In the genomic region with DNA sequence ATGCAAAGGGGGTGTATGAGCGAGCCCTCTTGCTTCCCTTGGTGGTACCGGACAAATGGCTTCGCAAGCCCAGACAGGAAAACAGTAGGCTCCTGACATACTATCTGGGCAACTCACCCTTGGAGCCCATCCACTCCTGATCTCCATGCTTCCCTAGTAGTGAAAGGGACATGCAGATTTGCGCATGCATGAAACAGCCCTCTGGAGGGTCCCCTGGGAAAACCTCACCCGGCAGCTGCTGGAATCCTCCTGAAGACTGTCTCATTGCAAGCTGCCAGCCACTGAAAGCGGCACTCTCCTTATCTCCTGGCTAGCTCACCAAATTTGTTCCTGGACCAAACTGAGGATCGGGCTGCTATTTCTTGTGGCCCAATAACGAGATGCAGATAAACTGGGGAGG, we compare ENCODE assay signal across 30 cellular contexts. TPM values are rescaled to one million over a fixed set of nuclear protein-coding genes. Genes with fewer than 3 reads are reported as not detected.
DNase-seq lines count a peak whose midpoint lies in the region; ATAC-seq and TF ChIP-seq lines count a peak whose summit lies in the region.
"Had no signal": no experiment of that assay in that cellular context is flagged by ENCODE, and none has a peak within 500 bp of the region (broad histone marks: within the 10 kb centered on the region; RNA-seq: fewer than 3 reads in every experiment).

No MANE protein-coding gene starts in this region.

- ATAC-seq in right cardiac atrium (peak; percentile 31 to 56), HG03108 (IDR thresholded peaks at IDR 0.05; ENCODE audit: unreplicated experiment) (no peak), SK-N-SH treated with all-trans-retinoic acid at 6 μM for 48 hours (no peak), GM18519 (IDR thresholded peaks at IDR 0.05; ENCODE audit: low FRiP score, unreplicated experiment) (no peak)
- ATAC-seq: CD8-positive, alpha-beta T cell; lower lobe of right lung; natural killer cell; stimulated activated naive CD8-positive, alpha-beta T cell treated with anti-CD3 and anti-CD28 coated beads, Interleukin-15, amount 100 ng/mL, for 72 hours had no signal

- POLR2A ChIA-PET in HEK293 (lab: Yijun Ruan, JAX) = interaction anchor here (0.6 kb wide), 1 partner anchor 12 kb away, joined by 4 read pairs; no protein-coding TSS in a partner anchor

- H3K4me3 ChIP-seq in HEK293 (ENCODE audit: low read depth, low read length) (no peak overlapping the region), SJCRH30 (no peak overlapping the region), right cardiac atrium (ENCODE audit: low read length) (no peak overlapping the region)
- H3K4me3 ChIP-seq: lower lobe of right lung had no signal

- H3K27ac ChIP-seq in HEK293 (ENCODE audit: extremely low read depth, low read depth, low read length) (no peak overlapping the region), SJCRH30 (no peak overlapping the region), right cardiac atrium (ENCODE audit: low read length) (no peak overlapping the region)
- H3K27ac ChIP-seq: brain microvascular endothelial cell, lower lobe of right lung, WERI-Rb-1 had no signal

- no peaks in the 10 kb centered on the region for H3K4me1 ChIP-seq in HEK293 (ENCODE audit: control insufficient read depth, insufficient read depth, low read length)
- no peaks in the 10 kb centered on the region for H3K4me1 ChIP-seq in SJCRH30
- peaks cover 2% of the 10 kb centered on the region for H3K4me1 ChIP-seq in right cardiac atrium (ENCODE audit: control insufficient read depth, insufficient read depth, low read length)
- H3K4me1 ChIP-seq: lower lobe of right lung had no signal

- WGBS in right cardiac atrium = 72% methylated on average over 8 of the region's 8 CpGs

- peak; percentile 40 for DNase-seq in NCI-H82 (lab: John Stamatoyannopoulos, UW)
- DNase-seq in NCI-H82 treated with DMSO at 0.1 percent for 48 hours (lab: John Stamatoyannopoulos, UW; ENCODE audit: unreplicated experiment) = no peak
- DNase-seq in SJCRH30 = peak; percentile 44 to 52
- DNase-seq in right cardiac atrium = no peak
- DNase-seq: activated CD4-positive, alpha-beta T cell treated with anti-CD3 and anti-CD28 coated beads, Interleukin-2, amount 10 ng/mL, durations not matched to agents 24 days and 14 days; activated naive CD4-positive, alpha-beta T cell treated with anti-CD3 and anti-CD28 coated beads, Interleukin-2, amount 10 ng/mL, durations not matched to agents 7 days and 5 days; brain microvascular endothelial cell; CD8-positive, alpha-beta T cell; effector CD4-positive, alpha-beta T cell; glutamatergic neuron; Kasumi-1; kidney; lower lobe of right lung; MV-4-11; natural killer cell; NCI-H146; NCI-H2227 treated with DMSO at 0.1 percent for 48 hours; SHP77; small intestine; stimulated activated naive CD8-positive, alpha-beta T cell treated with anti-CD3 and anti-CD28 coated beads, Interleukin-15, amount 100 ng/mL, for 72 hours; SW 1271; T-helper 9 cell; WERI-Rb-1 had no signal

- CTCF ChIA-PET in HEK293 (lab: Yijun Ruan, JAX) = interaction anchor here (0.6 kb wide), 2 partner anchors 165 to 245 kb away, joined by 4 to 6 read pairs; no protein-coding TSS in a partner anchor

- H3K27me3 ChIP-seq in SJCRH30 (no peaks in the 10 kb centered on the region), right cardiac atrium (ENCODE audit: control insufficient read depth, insufficient read depth) (no peaks in the 10 kb centered on the region)
- H3K27me3 ChIP-seq: brain microvascular endothelial cell had no signal

- H3K9me3 ChIP-seq in HEK293 (ENCODE audit: control insufficient read depth, insufficient read depth, low read depth, low read length) (no peaks in the 10 kb centered on the region), SJCRH30 (replicated peaks) (peaks cover 5% of the 10 kb centered on the region), right cardiac atrium (ENCODE audit: control insufficient read depth, low read length) (no peaks in the 10 kb centered on the region)

- H3K36me3 ChIP-seq in HEK293 (ENCODE audit: control insufficient read depth in 2 of 2, insufficient read depth in 1 of 2, low read length in 2 of 2) (no peaks in the 10 kb centered on the region), SJCRH30 (peaks cover 6% of the 10 kb centered on the region; the same call in 1 of the 2 replicates)
- H3K36me3 ChIP-seq: brain microvascular endothelial cell, lower lobe of right lung, WERI-Rb-1 had no signal

- intact Hi-C loops in right cardiac atrium (cut with DNase I) = no loop called here

- no peak for TF ChIP-seq CTCF in HEK293 (tag by site-specific recombination; IDR thresholded peaks at IDR 0.05)

TF ChIP-seq in HEK293, 187 proteins besides CTCF, POLR2A, EP300 and RAD21 (continues in another document):
- no peak for TF ChIP-seq ZNF629 (tag by site-specific recombination; IDR thresholded peaks at IDR 0.05)
- TF ChIP-seq ZNF76 (tag by site-specific recombination; IDR thresholded peaks at IDR 0.05; ENCODE audit: borderline replicate concordance, low read depth) = no peak
- TF ChIP-seq, protein P1, sequence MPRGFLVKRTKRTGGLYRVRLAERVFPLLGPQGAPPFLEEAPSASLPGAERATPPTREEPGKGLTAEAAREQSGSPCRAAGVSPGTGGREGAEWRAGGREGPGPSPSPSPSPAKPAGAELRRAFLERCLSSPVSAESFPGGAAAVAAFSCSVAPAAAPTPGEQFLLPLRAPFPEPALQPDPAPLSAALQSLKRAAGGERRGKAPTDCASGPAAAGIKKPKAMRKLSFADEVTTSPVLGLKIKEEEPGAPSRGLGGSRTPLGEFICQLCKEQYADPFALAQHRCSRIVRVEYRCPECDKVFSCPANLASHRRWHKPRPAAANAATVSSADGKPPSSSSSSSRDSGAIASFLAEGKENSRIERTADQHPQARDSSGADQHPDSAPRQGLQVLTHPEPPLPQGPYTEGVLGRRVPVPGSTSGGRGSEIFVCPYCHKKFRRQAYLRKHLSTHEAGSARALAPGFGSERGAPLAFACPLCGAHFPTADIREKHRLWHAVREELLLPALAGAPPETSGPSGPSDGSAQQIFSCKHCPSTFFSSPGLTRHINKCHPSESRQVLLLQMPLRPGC (tag by site-specific recombination; IDR thresholded peaks at IDR 0.05) = no peak
- no peak for TF ChIP-seq ZNF514 (tag by site-specific recombination; IDR thresholded peaks at IDR 0.05)
- TF ChIP-seq, protein P2, sequence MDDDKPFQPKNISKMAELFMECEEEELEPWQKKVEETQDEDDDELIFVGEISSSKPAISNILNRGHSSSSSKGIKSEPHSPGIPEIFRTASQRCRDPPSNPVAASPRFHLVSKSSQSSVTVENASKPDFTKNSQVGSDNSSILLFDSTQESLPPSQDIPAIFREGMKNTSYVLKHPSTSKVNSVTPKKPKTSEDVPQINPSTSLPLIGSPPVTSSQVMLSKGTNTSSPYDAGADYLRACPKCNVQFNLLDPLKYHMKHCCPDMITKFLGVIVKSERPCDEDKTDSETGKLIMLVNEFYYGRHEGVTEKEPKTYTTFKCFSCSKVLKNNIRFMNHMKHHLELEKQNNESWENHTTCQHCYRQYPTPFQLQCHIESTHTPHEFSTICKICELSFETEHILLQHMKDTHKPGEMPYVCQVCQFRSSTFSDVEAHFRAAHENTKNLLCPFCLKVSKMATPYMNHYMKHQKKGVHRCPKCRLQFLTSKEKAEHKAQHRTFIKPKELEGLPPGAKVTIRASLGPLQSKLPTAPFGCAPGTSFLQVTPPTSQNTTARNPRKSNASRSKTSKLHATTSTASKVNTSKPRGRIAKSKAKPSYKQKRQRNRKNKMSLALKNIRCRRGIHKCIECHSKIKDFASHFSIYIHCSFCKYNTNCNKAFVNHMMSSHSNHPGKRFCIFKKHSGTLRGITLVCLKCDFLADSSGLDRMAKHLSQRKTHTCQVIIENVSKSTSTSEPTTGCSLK (tag by site-specific recombination; IDR thresholded peaks at IDR 0.05) = no peak

TF ChIP-seq in SK-N-SH treated with all-trans-retinoic acid at 6 μM for 48 hours, 23 proteins besides CTCF, POLR2A, EP300 and RAD21 (continues in another document):
- no peak for TF ChIP-seq SNAI2 (CRISPR knock-in tag; IDR thresholded peaks at IDR 0.05)
- TF ChIP-seq ZNF8 (CRISPR knock-in tag; IDR thresholded peaks at IDR 0.05) = no peak
- no peak for TF ChIP-seq TCF4 (CRISPR knock-in tag; IDR thresholded peaks at IDR 0.05; ENCODE audit: borderline replicate concordance)
- TF ChIP-seq ZFP3 (CRISPR knock-in tag; IDR thresholded peaks at IDR 0.05) = no peak
- no peak for TF ChIP-seq RARB (CRISPR knock-in tag; IDR thresholded peaks at IDR 0.05)
- no peak for TF ChIP-seq ZNF565 (CRISPR knock-in tag; conservative IDR thresholded peaks at IDR 0.05; ENCODE audit: low read depth)
- no peak for TF ChIP-seq OSR1 (CRISPR knock-in tag; IDR thresholded peaks at IDR 0.05)
- TF ChIP-seq, protein P3, sequence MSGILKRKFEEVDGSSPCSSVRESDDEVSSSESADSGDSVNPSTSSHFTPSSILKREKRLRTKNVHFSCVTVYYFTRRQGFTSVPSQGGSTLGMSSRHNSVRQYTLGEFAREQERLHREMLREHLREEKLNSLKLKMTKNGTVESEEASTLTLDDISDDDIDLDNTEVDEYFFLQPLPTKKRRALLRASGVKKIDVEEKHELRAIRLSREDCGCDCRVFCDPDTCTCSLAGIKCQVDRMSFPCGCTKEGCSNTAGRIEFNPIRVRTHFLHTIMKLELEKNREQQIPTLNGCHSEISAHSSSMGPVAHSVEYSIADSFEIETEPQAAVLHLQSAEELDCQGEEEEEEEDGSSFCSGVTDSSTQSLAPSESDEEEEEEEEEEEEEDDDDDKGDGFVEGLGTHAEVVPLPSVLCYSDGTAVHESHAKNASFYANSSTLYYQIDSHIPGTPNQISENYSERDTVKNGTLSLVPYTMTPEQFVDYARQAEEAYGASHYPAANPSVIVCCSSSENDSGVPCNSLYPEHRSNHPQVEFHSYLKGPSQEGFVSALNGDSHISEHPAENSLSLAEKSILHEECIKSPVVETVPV (CRISPR knock-in tag; IDR thresholded peaks at IDR 0.05) = no peak
- TF ChIP-seq POU6F1 (CRISPR knock-in tag; IDR thresholded peaks at IDR 0.05; ENCODE audit: borderline replicate concordance, low read depth) = no peak

RNA-seq across cellular contexts. Expression of gene ZNF169, which starts 10.2 kb away (rescaled TPM):
- total RNA-seq in SJCRH30 (2014; rRNA removed; shearing (Covaris generic)) = 3.0 and 4.1 TPM in 2 replicates
- 1 to 10 TPM; 2.6 to 3.2 (median 2.7) TPM for total RNA-seq in right cardiac atrium
- polyA plus RNA-seq in right cardiac atrium = 2.3 TPM

RNA-seq across cellular contexts. Expression of gene NUTM2F, which starts 59.2 kb away (rescaled TPM):
- not detected in 2 replicates for total RNA-seq in SJCRH30 (2014; rRNA removed; shearing (Covaris generic))
- not detected for total RNA-seq in right cardiac atrium
- polyA plus RNA-seq in right cardiac atrium = not detected
- total RNA-seq: activated CD4-positive, alpha-beta T cell treated with anti-CD3 and anti-CD28 coated beads, Interleukin-2, amount 10 ng/mL, durations not matched to agents 24 days and 14 days; activated T-helper 1 cell treated with anti-CD3 and anti-CD28 coated beads, Interleukin-12 subunit alpha, Interleukin-12 subunit beta, Interleukin-2, Interleukin-4 antibody, amounts not matched to agents 30 ng/mL and 10 ng/mL and 1 ng/mL, durations not matched to agents 14 hours and 24 hours and 36 hours; CD8-positive, alpha-beta T cell; epithelial cell of proximal tubule; kidney; lower lobe of right lung; natural killer cell; osteoblast had no signal
- polyA plus RNA-seq: small intestine had no signal

Comparison
In these comparisons a context has a peak if more than half of its experiments do, and no peak if none do; other contexts are left out.
1. DNase-seq: peak in NCI-H82 (single experiment) and SJCRH30 (2 of 2); none in NCI-H82 treated with DMSO at 0.1 percent for 48 hours (single experiment) and right cardiac atrium (0 of 3).
2. ATAC-seq: peak in right cardiac atrium (2 of 2); none in HG03108 (single experiment), SK-N-SH treated with all-trans-retinoic acid at 6 μM for 48 hours (single experiment) and GM18519 (single experiment).